In genomic region chr2:232668805-232669444, GRCh38 we compare ENCODE assay signal across 9 cellular contexts. TPM values are rescaled to one million over a fixed set of nuclear protein-coding genes. Genes with fewer than 3 reads are reported as not detected.
DNase-seq lines count a peak whose midpoint lies in the region; ATAC-seq and TF ChIP-seq lines count a peak whose summit lies in the region.
"Had no signal": no experiment of that assay in that cellular context is flagged by ENCODE, and none has a peak within 500 bp of the region (broad histone marks: within the 10 kb centered on the region; RNA-seq: fewer than 3 reads in every experiment).

No MANE protein-coding gene starts in this region.

- no peak for TF ChIP-seq CTCF in activated CD8-positive, alpha-beta T cell treated with anti-CD3 and anti-CD28 coated beads for 36 hours (IDR thresholded peaks at IDR 0.05)
- peak; percentile 56 for TF ChIP-seq CTCF in type B pancreatic cell (conservative IDR thresholded peaks at IDR 0.05)

- POLR2A ChIA-PET in activated CD8-positive, alpha-beta T cell treated with anti-CD3 and anti-CD28 coated beads for 36 hours (lab: Charles Lee), result no interaction called here
- POLR2A ChIA-PET in activated CD8-positive, alpha-beta T cell treated with anti-CD3 and anti-CD28 coated beads, Interleukin-2, amount 10 ng/mL, durations not matched to agents 7 days and 5 days (lab: Charles Lee), result no interaction called here
- POLR2A ChIA-PET in activated CD4-positive, alpha-beta T cell treated with anti-CD3 and anti-CD28 coated beads, Interleukin-2, amount 10 ng/mL, durations not matched to agents 7 days and 5 days (lab: Charles Lee), result no interaction called here

- peak; percentile 42 for ATAC-seq in activated CD8-positive, alpha-beta T cell treated with anti-CD3 and anti-CD28 coated beads for 36 hours
- no peak for ATAC-seq in activated CD8-positive, alpha-beta T cell treated with anti-CD3 and anti-CD28 coated beads, Interleukin-2, amount 10 ng/mL, durations not matched to agents 7 days and 5 days
- no peak for ATAC-seq in GM21576 (IDR thresholded peaks at IDR 0.05; ENCODE audit: unreplicated experiment)

- H3K4me3 Mint-ChIP-seq in activated CD8-positive, alpha-beta T cell treated with anti-CD3 and anti-CD28 coated beads for 36 hours, result no peak overlapping the region
- no peak overlapping the region for H3K4me3 Mint-ChIP-seq in activated CD8-positive, alpha-beta T cell treated with anti-CD3 and anti-CD28 coated beads, Interleukin-2, amount 10 ng/mL, durations not matched to agents 7 days and 5 days
- no peak overlapping the region for H3K4me3 Mint-ChIP-seq in type B pancreatic cell
- H3K4me3 Mint-ChIP-seq in activated CD4-positive, alpha-beta T cell treated with anti-CD3 and anti-CD28 coated beads, Interleukin-2, amount 10 ng/mL, durations not matched to agents 7 days and 5 days, result no peak overlapping the region
- H3K4me3 Mint-ChIP-seq: CD8-positive, alpha-beta memory T cell had no signal

- H3K27ac Mint-ChIP-seq in activated CD8-positive, alpha-beta T cell treated with anti-CD3 and anti-CD28 coated beads for 36 hours, result no peak overlapping the region
- H3K27ac Mint-ChIP-seq in activated CD8-positive, alpha-beta T cell treated with anti-CD3 and anti-CD28 coated beads, Interleukin-2, amount 10 ng/mL, durations not matched to agents 7 days and 5 days, result no peak overlapping the region
- H3K27ac Mint-ChIP-seq in type B pancreatic cell, result no peak overlapping the region
- no peak overlapping the region for H3K27ac Mint-ChIP-seq in activated CD4-positive, alpha-beta T cell treated with anti-CD3 and anti-CD28 coated beads, Interleukin-2, amount 10 ng/mL, durations not matched to agents 7 days and 5 days
- H3K27ac Mint-ChIP-seq: CD8-positive, alpha-beta memory T cell had no signal

- H3K27me3 Mint-ChIP-seq in activated CD8-positive, alpha-beta T cell treated with anti-CD3 and anti-CD28 coated beads for 36 hours, result peaks cover 6% of the 10 kb centered on the region
- H3K27me3 Mint-ChIP-seq in activated CD8-positive, alpha-beta T cell treated with anti-CD3 and anti-CD28 coated beads, Interleukin-2, amount 10 ng/mL, durations not matched to agents 7 days and 5 days (ENCODE audit: low read depth), result peaks cover 4% of the 10 kb centered on the region
- peaks cover 4% of the 10 kb centered on the region for H3K27me3 Mint-ChIP-seq in type B pancreatic cell
- peaks cover 6% of the 10 kb centered on the region for H3K27me3 Mint-ChIP-seq in activated CD4-positive, alpha-beta T cell treated with anti-CD3 and anti-CD28 coated beads, Interleukin-2, amount 10 ng/mL, durations not matched to agents 7 days and 5 days

- intact Hi-C loops in activated CD8-positive, alpha-beta T cell treated with anti-CD3 and anti-CD28 coated beads for 36 hours (cut with micrococcal nuclease), result no loop called here

- no peaks in the 10 kb centered on the region for H3K4me1 Mint-ChIP-seq in activated CD8-positive, alpha-beta T cell treated with anti-CD3 and anti-CD28 coated beads for 36 hours (ENCODE audit: low read depth)
- no peaks in the 10 kb centered on the region for H3K4me1 Mint-ChIP-seq in activated CD8-positive, alpha-beta T cell treated with anti-CD3 and anti-CD28 coated beads, Interleukin-2, amount 10 ng/mL, durations not matched to agents 7 days and 5 days (ENCODE audit: low read depth)
- peaks cover 4% of the 10 kb centered on the region for H3K4me1 Mint-ChIP-seq in type B pancreatic cell (ENCODE audit: unreplicated experiment)
- H3K4me1 Mint-ChIP-seq in activated CD4-positive, alpha-beta T cell treated with anti-CD3 and anti-CD28 coated beads, Interleukin-2, amount 10 ng/mL, durations not matched to agents 7 days and 5 days, result no peaks in the 10 kb centered on the region
- H3K4me1 Mint-ChIP-seq: CD8-positive, alpha-beta memory T cell had no signal

- DNase-seq in activated CD8-positive, alpha-beta T cell treated with anti-CD3 and anti-CD28 coated beads for 36 hours, result peak; percentile 12
- DNase-seq in activated CD8-positive, alpha-beta T cell treated with anti-CD3 and anti-CD28 coated beads, Interleukin-2, amount 10 ng/mL, durations not matched to agents 7 days and 5 days, result no peak
- DNase-seq in astrocyte of the hippocampus (ENCODE audit: low read depth, low spot score) (peak; percentile 56), iPS-NIHi11 (ENCODE audit: low spot score) (peak; percentile 57), type B pancreatic cell (ENCODE audit: extremely low spot score, unreplicated experiment) (no peak), NCI-H1417 treated with DMSO at 0.1 percent for 48 hours (lab: John Stamatoyannopoulos, UW) (no peak)
- no peak for DNase-seq in activated CD4-positive, alpha-beta T cell treated with anti-CD3 and anti-CD28 coated beads, Interleukin-2, amount 10 ng/mL, durations not matched to agents 7 days and 5 days
- DNase-seq: CD8-positive, alpha-beta memory T cell had no signal

- H3K9me3 Mint-ChIP-seq in activated CD8-positive, alpha-beta T cell treated with anti-CD3 and anti-CD28 coated beads for 36 hours, result no peaks in the 10 kb centered on the region
- no peaks in the 10 kb centered on the region for H3K9me3 Mint-ChIP-seq in activated CD8-positive, alpha-beta T cell treated with anti-CD3 and anti-CD28 coated beads, Interleukin-2, amount 10 ng/mL, durations not matched to agents 7 days and 5 days (ENCODE audit: insufficient read depth)
- no peaks in the 10 kb centered on the region for H3K9me3 Mint-ChIP-seq in type B pancreatic cell
- H3K9me3 Mint-ChIP-seq in activated CD4-positive, alpha-beta T cell treated with anti-CD3 and anti-CD28 coated beads, Interleukin-2, amount 10 ng/mL, durations not matched to agents 7 days and 5 days, result no peaks in the 10 kb centered on the region

- CTCF ChIA-PET in activated CD8-positive, alpha-beta T cell treated with anti-CD3 and anti-CD28 coated beads for 36 hours (lab: Charles Lee), result interaction anchor here (1.4 to 1.8 kb wide), 2 partner anchors 55 to 58 kb away, joined by 3 to 4 read pairs; no protein-coding TSS in a partner anchor
- CTCF ChIA-PET in activated CD8-positive, alpha-beta T cell treated with anti-CD3 and anti-CD28 coated beads, Interleukin-2, amount 10 ng/mL, durations not matched to agents 7 days and 5 days (lab: Charles Lee), result no interaction called here
- CTCF ChIA-PET in activated CD4-positive, alpha-beta T cell treated with anti-CD3 and anti-CD28 coated beads, Interleukin-2, amount 10 ng/mL, durations not matched to agents 7 days and 5 days (lab: Charles Lee), result no interaction called here

- H3K36me3 Mint-ChIP-seq in activated CD8-positive, alpha-beta T cell treated with anti-CD3 and anti-CD28 coated beads for 36 hours (ENCODE audit: low read depth), result no peaks in the 10 kb centered on the region
- no peaks in the 10 kb centered on the region for H3K36me3 Mint-ChIP-seq in activated CD8-positive, alpha-beta T cell treated with anti-CD3 and anti-CD28 coated beads, Interleukin-2, amount 10 ng/mL, durations not matched to agents 7 days and 5 days (ENCODE audit: low read depth)
- H3K36me3 Mint-ChIP-seq in type B pancreatic cell, result peaks cover 4% of the 10 kb centered on the region
- H3K36me3 Mint-ChIP-seq in activated CD4-positive, alpha-beta T cell treated with anti-CD3 and anti-CD28 coated beads, Interleukin-2, amount 10 ng/mL, durations not matched to agents 7 days and 5 days (ENCODE audit: low read depth), result no peaks in the 10 kb centered on the region

RNA-seq across cellular contexts. Expression of gene GIGYF2, which starts 28.2 kb away (rescaled TPM):
- 10 to 100 TPM; 49.7 to 52.5 TPM for total RNA-seq in activated CD8-positive, alpha-beta T cell treated with anti-CD3 and anti-CD28 coated beads for 36 hours
- 10 to 100 TPM; 59.3 to 61.7 TPM for total RNA-seq in activated CD8-positive, alpha-beta T cell treated with anti-CD3 and anti-CD28 coated beads, Interleukin-2, amount 10 ng/mL, durations not matched to agents 7 days and 5 days
- 60.7 and 65.7 TPM in 2 replicates for total RNA-seq in type B pancreatic cell (ENCODE audit: low replicate concordance)
- total RNA-seq in activated CD4-positive, alpha-beta T cell treated with anti-CD3 and anti-CD28 coated beads, Interleukin-2, amount 10 ng/mL, durations not matched to agents 7 days and 5 days, result 10 to 100 TPM; 54.3 to 58.7 TPM

RNA-seq across cellular contexts. Expression of gene EFHD1, which starts 35.5 kb away (rescaled TPM):
- 1 to 10 TPM in 1 of 2 experiments, under 1 TPM in 1; 0.70 to 1.2 TPM for total RNA-seq in activated CD8-positive, alpha-beta T cell treated with anti-CD3 and anti-CD28 coated beads for 36 hours
- total RNA-seq in activated CD8-positive, alpha-beta T cell treated with anti-CD3 and anti-CD28 coated beads, Interleukin-2, amount 10 ng/mL, durations not matched to agents 7 days and 5 days, result 1 to 10 TPM; 6.0 to 6.6 TPM
- 2.5 and 6.0 TPM in 2 replicates for total RNA-seq in type B pancreatic cell (ENCODE audit: low replicate concordance)
- under 1 TPM; 0.32 to 0.50 TPM for total RNA-seq in activated CD4-positive, alpha-beta T cell treated with anti-CD3 and anti-CD28 coated beads, Interleukin-2, amount 10 ng/mL, durations not matched to agents 7 days and 5 days

Comparison
In these comparisons a context has a peak if more than half of its experiments do, and no peak if none do; other contexts are left out.
1. DNase-seq: peak in activated CD8-positive, alpha-beta T cell treated with anti-CD3 and anti-CD28 coated beads for 36 hours (single experiment), astrocyte of the hippocampus (single experiment) and iPS-NIHi11 (single experiment); none in activated CD8-positive, alpha-beta T cell treated with anti-CD3 and anti-CD28 coated beads, Interleukin-2, amount 10 ng/mL, durations not matched to agents 7 days and 5 days (single experiment), type B pancreatic cell (single experiment), activated CD4-positive, alpha-beta T cell treated with anti-CD3 and anti-CD28 coated beads, Interleukin-2, amount 10 ng/mL, durations not matched to agents 7 days and 5 days (single experiment) and NCI-H1417 treated with DMSO at 0.1 percent for 48 hours (single experiment).